6 cellular contexts compared by ENCODE assay signal in genomic region chr4:148453833-148454232, GRCh38.
"Had no signal": no experiment of that assay in that cellular context is flagged by ENCODE, and none has a peak within 500 bp of the region (broad histone marks: within the 10 kb centered on the region; RNA-seq: fewer than 3 reads in every experiment).

No MANE protein-coding gene starts in this region.

- DNase-seq: IMR-90, KBM-7, KG1 had no signal

- FAIRE-seq: HTR-8/SVneo, K562 had no signal

- H3K27ac ChIP-seq: HL-60 had no signal

- H3K4me3 ChIP-seq: K562 had no signal

- ATAC-seq: K562 had no signal
